ENCODE assay signal across 24 cellular contexts in the genomic region with DNA sequence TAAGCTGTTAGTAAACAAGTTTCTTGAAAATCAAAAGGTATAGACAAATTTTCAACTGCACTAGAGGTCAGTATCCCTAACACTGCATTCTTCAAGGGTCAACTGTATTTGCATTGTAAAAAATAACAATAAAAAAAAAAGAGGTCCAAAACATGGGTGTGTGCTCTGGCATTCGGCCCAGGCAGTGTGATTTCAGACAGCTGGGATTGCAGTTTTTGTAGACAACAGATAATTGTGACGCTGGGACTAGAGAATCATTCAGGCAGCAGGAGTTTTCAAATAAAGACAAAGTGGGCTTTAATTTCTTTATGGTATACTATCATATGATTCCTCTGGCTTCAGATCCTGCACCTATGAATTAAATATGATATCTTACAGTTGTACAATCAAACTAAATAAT.
DNase-seq lines count a peak whose midpoint lies in the region; ATAC-seq and TF ChIP-seq lines count a peak whose summit lies in the region.
"Had no signal": no experiment of that assay in that cellular context is flagged by ENCODE, and none has a peak within 500 bp of the region (broad histone marks: within the 10 kb centered on the region; RNA-seq: fewer than 3 reads in every experiment).

No MANE protein-coding gene starts in this region.

- H3K4me3 ChIP-seq in GM23248 (no peak overlapping the region), fibroblast of mammary gland (ENCODE audit: control insufficient read depth, low read depth, low read length) (no peak overlapping the region), mucosa of descending colon (no peak overlapping the region)
- H3K4me3 ChIP-seq: adrenal gland, GM23338, lung, prostate gland, skin epidermis had no signal

- H3K9me3 ChIP-seq in GM23248 (ENCODE audit: low read depth) (no peaks in the 10 kb centered on the region), mucosa of descending colon (no peaks in the 10 kb centered on the region)
- H3K9me3 ChIP-seq: adrenal gland, BE2C, prostate gland had no signal

- no peaks in the 10 kb centered on the region for H3F3A ChIP-seq in GM23248 (ENCODE audit: insufficient read depth)

- H3K79me2 ChIP-seq in GM23248 (ENCODE audit: insufficient read depth), result no peaks in the 10 kb centered on the region

- H3K4me2 ChIP-seq in GM23248 (ENCODE audit: unreplicated experiment), result no peak overlapping the region
- H3K4me2 ChIP-seq: GM23338 had no signal

- no peak overlapping the region for H3K27ac ChIP-seq in GM23248
- H3K27ac ChIP-seq: adrenal gland, brain microvascular endothelial cell, prostate gland, skin epidermis had no signal

- H3K9me2 ChIP-seq in GM23248 (ENCODE audit: insufficient read depth), result no peaks in the 10 kb centered on the region

- TF ChIP-seq CTCF in fibroblast of mammary gland (conservative IDR thresholded peaks at IDR 0.05; ENCODE audit: control insufficient read depth, insufficient read depth, low read depth, low read length), result no peak
- no peak for TF ChIP-seq CTCF in mucosa of descending colon (IDR thresholded peaks at IDR 0.05)

- no peak overlapping the region for H3K9ac ChIP-seq in GM23248

- H3K4me1 ChIP-seq in GM23248 (ENCODE audit: insufficient read depth), result peaks cover 10% of the 10 kb centered on the region; the same call in 1 of the 2 replicates
- no peaks in the 10 kb centered on the region for H3K4me1 ChIP-seq in mucosa of descending colon (ENCODE audit: low read depth)
- H3K4me1 ChIP-seq: adrenal gland, prostate gland had no signal

- peak; percentile 51 for DNase-seq in GM23248
- peak; percentile 40 to 53 for DNase-seq in NCI-H446 (lab: John Stamatoyannopoulos, UW)
- peak; percentile 31 for DNase-seq in fibroblast of mammary gland (ENCODE audit: low read depth)
- DNase-seq in mucosa of descending colon, result peak; percentile 39 to 58 (median 42)
- DNase-seq in NCI-H1417 (lab: John Stamatoyannopoulos, UW), result no peak
- DNase-seq in stimulated activated CD4-positive, alpha-beta T cell treated with anti-CD3 and anti-CD28 coated beads, Interleukin-12 subunit alpha, Interleukin-12 subunit beta, amount 100 ng/mL, for 4 hours, result no peak
- no peak for DNase-seq in RKO (ENCODE audit: low spot score)
- DNase-seq: activated CD4-positive, CD25-positive, alpha-beta regulatory T cell treated with anti-CD3 and anti-CD28 coated beads, Interleukin-2, amount 50 U/mL, for 72 hours; activated CD8-positive, alpha-beta T cell treated with anti-CD3 and anti-CD28 coated beads, Interleukin-2, amount 10 ng/mL, durations not matched to agents 7 days and 5 days; activated T-cell treated with anti-CD3 and anti-CD28 coated beads, Interleukin-2, amount 50 U/mL, for 1 hour; adrenal gland; BE2C; brain microvascular endothelial cell; Caco-2; cortex of kidney; DND-41; endodermal cell; Kasumi-1; NCI-H524 treated with DMSO at 0.1 percent for 48 hours; stimulated activated naive B cell treated with anti-CD40 and anti-IgM and Interleukin-4, amounts not matched to agents 10 μg/mL and 1 μg/mL and 100 μg/mL, for 72 hours had no signal

- in situ Hi-C loops in GM23248 (cut with MboI), result loop anchor here (25.0 kb wide), 1 partner anchor 693 kb away; no protein-coding TSS in a partner anchor

- 11 to 12% methylated on average over 2 of the region's 2 CpGs for WGBS in GM23248 (ENCODE audit: low coverage in 1 of 2, low lambda C conversion rate in 2 of 2, missing lambda C conversion rate in 2 of 2), 2 experiments

- H3K27me3 ChIP-seq in GM23248 (replicated peaks; ENCODE audit: insufficient read depth), result no peaks in the 10 kb centered on the region
- H3K27me3 ChIP-seq: adrenal gland, BE2C, brain microvascular endothelial cell had no signal

- H4K20me1 ChIP-seq in GM23248 (ENCODE audit: insufficient read depth), result no peaks in the 10 kb centered on the region

- no peak overlapping the region for H2AFZ ChIP-seq in GM23248
- H2AFZ ChIP-seq: GM23338 had no signal

- ATAC-seq in mucosa of descending colon, result no peak
- ATAC-seq: activated CD8-positive, alpha-beta T cell treated with anti-CD3 and anti-CD28 coated beads, Interleukin-2, amount 10 ng/mL, durations not matched to agents 7 days and 5 days; GM23338; stimulated activated naive B cell treated with anti-CD40 and anti-IgM and Interleukin-4, amounts not matched to agents 10 μg/mL and 1 μg/mL and 100 μg/mL, for 72 hours had no signal

- no peaks in the 10 kb centered on the region for H3K36me3 ChIP-seq in GM23248 (ENCODE audit: low read depth)
- no peaks in the 10 kb centered on the region for H3K36me3 ChIP-seq in mucosa of descending colon (ENCODE audit: low read depth)
- H3K36me3 ChIP-seq: adrenal gland, BE2C, brain microvascular endothelial cell, prostate gland had no signal

- intact Hi-C loops in mucosa of descending colon (cut with DNase I, micrococcal nuclease), result no loop called here

Comparison
In these comparisons a context has a peak if more than half of its experiments do, and no peak if none do; other contexts are left out.
1. DNase-seq: peak in GM23248 (single experiment), NCI-H446 (2 of 2), fibroblast of mammary gland (single experiment) and mucosa of descending colon (3 of 3); none in NCI-H1417 (0 of 3), stimulated activated CD4-positive, alpha-beta T cell treated with anti-CD3 and anti-CD28 coated beads, Interleukin-12 subunit alpha, Interleukin-12 subunit beta, amount 100 ng/mL, for 4 hours (single experiment) and RKO (single experiment).